Comparison of ENCODE assay signal across 26 cellular contexts in the genomic region with DNA sequence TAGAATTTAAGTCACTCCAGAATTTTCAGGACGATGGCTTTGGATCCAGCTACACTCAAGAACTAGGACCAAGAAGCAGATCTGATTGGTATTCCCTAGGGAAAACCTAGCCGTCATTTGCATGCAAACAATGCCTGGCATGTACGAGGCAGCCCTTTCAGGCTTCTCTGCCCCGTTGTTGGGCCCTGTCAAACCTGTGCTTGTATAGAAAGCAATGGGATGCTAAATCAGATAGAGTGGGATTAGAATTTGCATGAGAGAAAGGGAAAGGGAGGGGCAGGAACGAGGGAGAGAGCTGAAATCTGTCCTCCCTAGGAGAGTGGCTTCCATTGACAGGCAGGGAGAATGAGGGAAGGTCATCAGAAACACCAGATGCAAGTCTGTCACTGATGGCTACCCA. TPM values are rescaled to one million over a fixed set of nuclear protein-coding genes. Genes with fewer than 3 reads are reported as not detected.
"Had no signal": no experiment of that assay in that cellular context is flagged by ENCODE, and none has a peak within 500 bp of the region (broad histone marks: within the 10 kb centered on the region; RNA-seq: fewer than 3 reads in every experiment).

No MANE protein-coding gene starts in this region.

- H3K9me3 Mint-ChIP-seq: activated naive CD4-positive, alpha-beta T cell treated with anti-CD3 and anti-CD28 coated beads, Interleukin-2, amount 50 U/mL, for 24 hours; neural crest cell; stimulated activated naive CD8-positive, alpha-beta T cell treated with anti-CD3 and anti-CD28 coated beads, Interleukin-15, Interleukin-2, amounts not matched to agents 100 ng/mL and 50 ng/mL, for 24 hours had no signal

- H3K27ac Mint-ChIP-seq: activated naive CD4-positive, alpha-beta T cell treated with anti-CD3 and anti-CD28 coated beads, Interleukin-2, amount 50 U/mL, for 24 hours; naive thymus-derived CD4-positive, alpha-beta T cell; stimulated activated naive CD8-positive, alpha-beta T cell treated with anti-CD3 and anti-CD28 coated beads, Interleukin-15, Interleukin-2, amounts not matched to agents 100 ng/mL and 50 ng/mL, for 24 hours had no signal

- H3K4me1 Mint-ChIP-seq: activated naive CD4-positive, alpha-beta T cell treated with anti-CD3 and anti-CD28 coated beads, Interleukin-2, amount 50 U/mL, for 24 hours had no signal

- H3K4me3 Mint-ChIP-seq: activated naive CD4-positive, alpha-beta T cell treated with anti-CD3 and anti-CD28 coated beads, Interleukin-2, amount 50 U/mL, for 24 hours; naive thymus-derived CD4-positive, alpha-beta T cell; neural crest cell; stimulated activated naive CD8-positive, alpha-beta T cell treated with anti-CD3 and anti-CD28 coated beads, Interleukin-15, Interleukin-2, amounts not matched to agents 100 ng/mL and 50 ng/mL, for 24 hours had no signal

- H3K4me3 ChIP-seq: lung, right lobe of liver, skin epidermis, thyroid gland, upper lobe of right lung had no signal

- H3K27me3 Mint-ChIP-seq: activated naive CD4-positive, alpha-beta T cell treated with anti-CD3 and anti-CD28 coated beads, Interleukin-2, amount 50 U/mL, for 24 hours; stimulated activated naive CD8-positive, alpha-beta T cell treated with anti-CD3 and anti-CD28 coated beads, Interleukin-15, Interleukin-2, amounts not matched to agents 100 ng/mL and 50 ng/mL, for 24 hours had no signal

- H3K27ac ChIP-seq: brain microvascular endothelial cell, right lobe of liver, skin epidermis, thyroid gland, upper lobe of right lung, WERI-Rb-1 had no signal

- DNase-seq: activated CD4-positive, alpha-beta T cell treated with anti-CD3 and anti-CD28 coated beads for 1 hour; activated CD4-positive, alpha-beta T cell treated with anti-CD3 and anti-CD28 coated beads, Interleukin-2, amount 50 U/mL, for 1 hour; activated gamma-delta T cell treated with Interleukin-2 at 50 U/mL for 16 hours; activated T-cell treated with anti-CD3 and anti-CD28 coated beads, Interleukin-2, amount 50 U/mL, for 1 hour; anterior cingulate cortex; brain microvascular endothelial cell; central memory CD4-positive, alpha-beta T cell; dermis blood vessel endothelial cell; effector CD8-positive, alpha-beta T cell; hippocampal formation; kidney; naive thymus-derived CD4-positive, alpha-beta T cell; right lobe of liver; stimulated activated CD4-positive, alpha-beta T cell treated with anti-CD3 and anti-CD28 coated beads, Interleukin-1b, Interleukin-23, amount 100 ng/mL, for 48 hours; substantia nigra; thyroid gland; upper lobe of right lung; WERI-Rb-1 had no signal

- ATAC-seq: esophagus mucosa; naive thymus-derived CD4-positive, alpha-beta T cell; right lobe of liver; upper lobe of right lung had no signal

- H3K4me1 ChIP-seq: right lobe of liver, thyroid gland, upper lobe of right lung had no signal

- H3K36me3 ChIP-seq: brain microvascular endothelial cell, right lobe of liver, thyroid gland, upper lobe of right lung, WERI-Rb-1 had no signal

- H3K9me3 ChIP-seq: right lobe of liver, thyroid gland, upper lobe of right lung had no signal

- H3K27me3 ChIP-seq: brain microvascular endothelial cell, right lobe of liver, thyroid gland, upper lobe of right lung had no signal

RNA-seq across cellular contexts. Expression of a gene that starts 60.0 kb away (rescaled TPM):
- total RNA-seq: endothelial cell of umbilical vein, esophagus mucosa, frontal cortex had no signal
- polyA plus RNA-seq: endothelial cell of umbilical vein; naive thymus-derived CD4-positive, alpha-beta T cell had no signal
